Comparison of ENCODE assay signal across 1 cellular context in genomic region chr6:15246217-15247211, GRCh38.
TF ChIP-seq lines count a peak whose summit lies in the region.

No MANE protein-coding gene starts in this region.

TF ChIP-seq in K562, 482 proteins besides CTCF, POLR2A, EP300 and RAD21 (continued from another document and continues in another):
- TF ChIP-seq ZBTB9 (CRISPR knock-in tag; IDR thresholded peaks at IDR 0.05) = no peak
- no peak for TF ChIP-seq NR2C2 (CRISPR knock-in tag; IDR thresholded peaks at IDR 0.05)
- no peak; the same call in 1 of the 2 replicates for TF ChIP-seq NR2C2 (tag; IDR thresholded peaks at IDR 0.05)
- no peak for TF ChIP-seq SIX5 (IDR thresholded peaks at IDR 0.05; ENCODE audit: borderline replicate concordance in 1 of 2, insufficient read depth in 1 of 2, low read depth in 1 of 2, low read length in 2 of 2)
- TF ChIP-seq HSF4 (CRISPR knock-in tag; IDR thresholded peaks at IDR 0.05; ENCODE audit: borderline replicate concordance) = 0 out of 2 replicates have a peak, but pooled peaks have one; percentile 49
- TF ChIP-seq, protein P1, sequence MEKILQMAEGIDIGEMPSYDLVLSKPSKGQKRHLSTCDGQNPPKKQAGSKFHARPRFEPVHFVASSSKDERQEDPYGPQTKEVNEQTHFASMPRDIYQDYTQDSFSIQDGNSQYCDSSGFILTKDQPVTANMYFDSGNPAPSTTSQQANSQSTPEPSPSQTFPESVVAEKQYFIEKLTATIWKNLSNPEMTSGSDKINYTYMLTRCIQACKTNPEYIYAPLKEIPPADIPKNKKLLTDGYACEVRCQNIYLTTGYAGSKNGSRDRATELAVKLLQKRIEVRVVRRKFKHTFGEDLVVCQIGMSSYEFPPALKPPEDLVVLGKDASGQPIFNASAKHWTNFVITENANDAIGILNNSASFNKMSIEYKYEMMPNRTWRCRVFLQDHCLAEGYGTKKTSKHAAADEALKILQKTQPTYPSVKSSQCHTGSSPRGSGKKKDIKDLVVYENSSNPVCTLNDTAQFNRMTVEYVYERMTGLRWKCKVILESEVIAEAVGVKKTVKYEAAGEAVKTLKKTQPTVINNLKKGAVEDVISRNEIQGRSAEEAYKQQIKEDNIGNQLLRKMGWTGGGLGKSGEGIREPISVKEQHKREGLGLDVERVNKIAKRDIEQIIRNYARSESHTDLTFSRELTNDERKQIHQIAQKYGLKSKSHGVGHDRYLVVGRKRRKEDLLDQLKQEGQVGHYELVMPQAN (IDR thresholded peaks at IDR 0.05; ENCODE audit: borderline replicate concordance) = peak; percentile 82
- 0 out of 2 replicates have a peak, but pooled peaks have one; percentile 34 for TF ChIP-seq GTF2E2 (tag; IDR thresholded peaks at IDR 0.05)
- TF ChIP-seq, protein P2, sequence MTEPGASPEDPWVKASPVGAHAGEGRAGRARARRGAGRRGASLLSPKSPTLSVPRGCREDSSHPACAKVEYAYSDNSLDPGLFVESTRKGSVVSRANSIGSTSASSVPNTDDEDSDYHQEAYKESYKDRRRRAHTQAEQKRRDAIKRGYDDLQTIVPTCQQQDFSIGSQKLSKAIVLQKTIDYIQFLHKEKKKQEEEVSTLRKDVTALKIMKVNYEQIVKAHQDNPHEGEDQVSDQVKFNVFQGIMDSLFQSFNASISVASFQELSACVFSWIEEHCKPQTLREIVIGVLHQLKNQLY (CRISPR knock-in tag; conservative IDR thresholded peaks at IDR 0.05) = no peak
- TF ChIP-seq, protein P3, sequence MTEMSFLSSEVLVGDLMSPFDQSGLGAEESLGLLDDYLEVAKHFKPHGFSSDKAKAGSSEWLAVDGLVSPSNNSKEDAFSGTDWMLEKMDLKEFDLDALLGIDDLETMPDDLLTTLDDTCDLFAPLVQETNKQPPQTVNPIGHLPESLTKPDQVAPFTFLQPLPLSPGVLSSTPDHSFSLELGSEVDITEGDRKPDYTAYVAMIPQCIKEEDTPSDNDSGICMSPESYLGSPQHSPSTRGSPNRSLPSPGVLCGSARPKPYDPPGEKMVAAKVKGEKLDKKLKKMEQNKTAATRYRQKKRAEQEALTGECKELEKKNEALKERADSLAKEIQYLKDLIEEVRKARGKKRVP (CRISPR knock-in tag; IDR thresholded peaks at IDR 0.05) = no peak
- no peak for TF ChIP-seq ZNF77 (CRISPR knock-in tag; IDR thresholded peaks at IDR 0.05)
- TF ChIP-seq ZNF23 (CRISPR knock-in tag; IDR thresholded peaks at IDR 0.05) = no peak
- TF ChIP-seq ZNF778 (CRISPR knock-in tag; IDR thresholded peaks at IDR 0.05) = no peak
- TF ChIP-seq, protein P4, sequence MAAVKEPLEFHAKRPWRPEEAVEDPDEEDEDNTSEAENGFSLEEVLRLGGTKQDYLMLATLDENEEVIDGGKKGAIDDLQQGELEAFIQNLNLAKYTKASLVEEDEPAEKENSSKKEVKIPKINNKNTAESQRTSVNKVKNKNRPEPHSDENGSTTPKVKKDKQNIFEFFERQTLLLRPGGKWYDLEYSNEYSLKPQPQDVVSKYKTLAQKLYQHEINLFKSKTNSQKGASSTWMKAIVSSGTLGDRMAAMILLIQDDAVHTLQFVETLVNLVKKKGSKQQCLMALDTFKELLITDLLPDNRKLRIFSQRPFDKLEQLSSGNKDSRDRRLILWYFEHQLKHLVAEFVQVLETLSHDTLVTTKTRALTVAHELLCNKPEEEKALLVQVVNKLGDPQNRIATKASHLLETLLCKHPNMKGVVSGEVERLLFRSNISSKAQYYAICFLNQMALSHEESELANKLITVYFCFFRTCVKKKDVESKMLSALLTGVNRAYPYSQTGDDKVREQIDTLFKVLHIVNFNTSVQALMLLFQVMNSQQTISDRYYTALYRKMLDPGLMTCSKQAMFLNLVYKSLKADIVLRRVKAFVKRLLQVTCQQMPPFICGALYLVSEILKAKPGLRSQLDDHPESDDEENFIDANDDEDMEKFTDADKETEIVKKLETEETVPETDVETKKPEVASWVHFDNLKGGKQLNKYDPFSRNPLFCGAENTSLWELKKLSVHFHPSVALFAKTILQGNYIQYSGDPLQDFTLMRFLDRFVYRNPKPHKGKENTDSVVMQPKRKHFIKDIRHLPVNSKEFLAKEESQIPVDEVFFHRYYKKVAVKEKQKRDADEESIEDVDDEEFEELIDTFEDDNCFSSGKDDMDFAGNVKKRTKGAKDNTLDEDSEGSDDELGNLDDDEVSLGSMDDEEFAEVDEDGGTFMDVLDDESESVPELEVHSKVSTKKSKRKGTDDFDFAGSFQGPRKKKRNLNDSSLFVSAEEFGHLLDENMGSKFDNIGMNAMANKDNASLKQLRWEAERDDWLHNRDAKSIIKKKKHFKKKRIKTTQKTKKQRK (IDR thresholded peaks at IDR 0.05; ENCODE audit: borderline replicate concordance, low read depth, low read length) = no peak
- no peak for TF ChIP-seq NR2C1 (IDR thresholded peaks at IDR 0.05)
- no peak for TF ChIP-seq NR2C1 (tag; IDR thresholded peaks at IDR 0.05)
- no peak for TF ChIP-seq CBFB (CRISPR knock-in tag; IDR thresholded peaks at IDR 0.05)
- TF ChIP-seq NFIX (CRISPR knock-in tag; IDR thresholded peaks at IDR 0.05; ENCODE audit: low read depth) = no peak
- TF ChIP-seq, protein P5, sequence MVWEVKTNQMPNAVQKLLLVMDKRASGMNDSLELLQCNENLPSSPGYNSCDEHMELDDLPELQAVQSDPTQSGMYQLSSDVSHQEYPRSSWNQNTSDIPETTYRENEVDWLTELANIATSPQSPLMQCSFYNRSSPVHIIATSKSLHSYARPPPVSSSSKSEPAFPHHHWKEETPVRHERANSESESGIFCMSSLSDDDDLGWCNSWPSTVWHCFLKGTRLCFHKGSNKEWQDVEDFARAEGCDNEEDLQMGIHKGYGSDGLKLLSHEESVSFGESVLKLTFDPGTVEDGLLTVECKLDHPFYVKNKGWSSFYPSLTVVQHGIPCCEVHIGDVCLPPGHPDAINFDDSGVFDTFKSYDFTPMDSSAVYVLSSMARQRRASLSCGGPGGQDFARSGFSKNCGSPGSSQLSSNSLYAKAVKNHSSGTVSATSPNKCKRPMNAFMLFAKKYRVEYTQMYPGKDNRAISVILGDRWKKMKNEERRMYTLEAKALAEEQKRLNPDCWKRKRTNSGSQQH (CRISPR knock-in tag; IDR thresholded peaks at IDR 0.05) = 0 out of 2 replicates have a peak, but pooled peaks have one; percentile 39
- TF ChIP-seq, protein P6, sequence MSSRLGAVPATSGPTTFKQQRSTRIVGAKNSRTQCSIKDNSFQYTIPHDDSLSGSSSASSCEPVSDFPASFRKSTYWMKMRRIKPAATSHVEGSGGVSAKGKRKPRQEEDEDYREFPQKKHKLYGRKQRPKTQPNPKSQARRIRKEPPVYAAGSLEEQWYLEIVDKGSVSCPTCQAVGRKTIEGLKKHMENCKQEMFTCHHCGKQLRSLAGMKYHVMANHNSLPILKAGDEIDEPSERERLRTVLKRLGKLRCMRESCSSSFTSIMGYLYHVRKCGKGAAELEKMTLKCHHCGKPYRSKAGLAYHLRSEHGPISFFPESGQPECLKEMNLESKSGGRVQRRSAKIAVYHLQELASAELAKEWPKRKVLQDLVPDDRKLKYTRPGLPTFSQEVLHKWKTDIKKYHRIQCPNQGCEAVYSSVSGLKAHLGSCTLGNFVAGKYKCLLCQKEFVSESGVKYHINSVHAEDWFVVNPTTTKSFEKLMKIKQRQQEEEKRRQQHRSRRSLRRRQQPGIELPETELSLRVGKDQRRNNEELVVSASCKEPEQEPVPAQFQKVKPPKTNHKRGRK (tag; IDR thresholded peaks at IDR 0.05) = no peak
- TF ChIP-seq, protein P7, sequence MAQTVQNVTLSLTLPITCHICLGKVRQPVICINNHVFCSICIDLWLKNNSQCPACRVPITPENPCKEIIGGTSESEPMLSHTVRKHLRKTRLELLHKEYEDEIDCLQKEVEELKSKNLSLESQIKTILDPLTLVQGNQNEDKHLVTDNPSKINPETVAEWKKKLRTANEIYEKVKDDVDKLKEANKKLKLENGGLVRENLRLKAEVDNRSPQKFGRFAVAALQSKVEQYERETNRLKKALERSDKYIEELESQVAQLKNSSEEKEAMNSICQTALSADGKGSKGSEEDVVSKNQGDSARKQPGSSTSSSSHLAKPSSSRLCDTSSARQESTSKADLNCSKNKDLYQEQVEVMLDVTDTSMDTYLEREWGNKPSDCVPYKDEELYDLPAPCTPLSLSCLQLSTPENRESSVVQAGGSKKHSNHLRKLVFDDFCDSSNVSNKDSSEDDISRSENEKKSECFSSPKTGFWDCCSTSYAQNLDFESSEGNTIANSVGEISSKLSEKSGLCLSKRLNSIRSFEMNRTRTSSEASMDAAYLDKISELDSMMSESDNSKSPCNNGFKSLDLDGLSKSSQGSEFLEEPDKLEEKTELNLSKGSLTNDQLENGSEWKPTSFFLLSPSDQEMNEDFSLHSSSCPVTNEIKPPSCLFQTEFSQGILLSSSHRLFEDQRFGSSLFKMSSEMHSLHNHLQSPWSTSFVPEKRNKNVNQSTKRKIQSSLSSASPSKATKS (CRISPR knock-in tag; IDR thresholded peaks at IDR 0.05) = no peak
- no peak for TF ChIP-seq THAP12 (CRISPR knock-in tag; IDR thresholded peaks at IDR 0.05)
- TF ChIP-seq HMG20B (CRISPR knock-in tag; IDR thresholded peaks at IDR 0.05) = 0 out of 2 replicates have a peak, but pooled peaks have one; percentile 46
- no peak for TF ChIP-seq ZNF174 (CRISPR knock-in tag; IDR thresholded peaks at IDR 0.05)
- no peak; the same call in 1 of the 2 replicates for TF ChIP-seq VEZF1 (CRISPR knock-in tag; IDR thresholded peaks at IDR 0.05)
- TF ChIP-seq PHF8 (IDR thresholded peaks at IDR 0.05; ENCODE audit: borderline replicate concordance, low read length) = 0 out of 2 replicates have a peak, but pooled peaks have one; percentile 4
- TF ChIP-seq SRSF1 (IDR thresholded peaks at IDR 0.05; ENCODE audit: low read depth, low read length) = no peak
- no peak for TF ChIP-seq ZBTB2 (IDR thresholded peaks at IDR 0.05)
- TF ChIP-seq MTA2 (IDR thresholded peaks at IDR 0.05; ENCODE audit: low read depth) = no peak
- TF ChIP-seq SOX6 (IDR thresholded peaks at IDR 0.05) = no peak
- TF ChIP-seq DDX20 (tag; IDR thresholded peaks at IDR 0.05; ENCODE audit: low read depth) = no peak
- no peak for TF ChIP-seq KAT2B (IDR thresholded peaks at IDR 0.05; ENCODE audit: low read depth, low read length)
- TF ChIP-seq POU5F1 (IDR thresholded peaks at IDR 0.05; ENCODE audit: borderline replicate concordance, low read depth, low read length, partially characterized antibody) = no peak
- TF ChIP-seq TARDBP (IDR thresholded peaks at IDR 0.05) = no peak
- TF ChIP-seq SIRT6 (IDR thresholded peaks at IDR 0.05; ENCODE audit: low read depth, low read length) = no peak
- TF ChIP-seq POLR2H (tag; IDR thresholded peaks at IDR 0.05; ENCODE audit: low read depth) = peak; percentile 8; the same call in 1 of the 2 replicates
- no peak for TF ChIP-seq CC2D1A (IDR thresholded peaks at IDR 0.05)
- no peak for TF ChIP-seq MTF1 (CRISPR knock-in tag; IDR thresholded peaks at IDR 0.05; ENCODE audit: borderline replicate concordance)
- no peak for TF ChIP-seq MCM5 (IDR thresholded peaks at IDR 0.05; ENCODE audit: low read depth)
- peak; percentile 77; the same call in 1 of the 2 replicates for TF ChIP-seq KAT7 (CRISPR knock-in tag; IDR thresholded peaks at IDR 0.05; ENCODE audit: borderline replicate concordance)
- no peak for TF ChIP-seq CEBPG (CRISPR knock-in tag; IDR thresholded peaks at IDR 0.05)
- TF ChIP-seq CEBPG (tag; conservative IDR thresholded peaks at IDR 0.05 in 1 of 2, IDR thresholded peaks at IDR 0.05 in 1 of 2) = 0 out of 4 replicates have a peak, but pooled peaks have one; percentile 5 to 17
- TF ChIP-seq SMAD4 (CRISPR knock-in tag; conservative IDR thresholded peaks at IDR 0.05) = no peak
- 0 out of 2 replicates have a peak, but pooled peaks have one; percentile 1 for TF ChIP-seq NBN (IDR thresholded peaks at IDR 0.05; ENCODE audit: low read depth)
- no peak for TF ChIP-seq CBX5 (IDR thresholded peaks at IDR 0.05; ENCODE audit: borderline replicate concordance, low read depth)
- peak; percentile 45 to 52; a peak in 2 of 4 replicates for TF ChIP-seq SIN3A (IDR thresholded peaks at IDR 0.05; ENCODE audit: borderline replicate concordance in 2 of 2, control insufficient read depth in 1 of 2, low read depth in 2 of 2, low read length in 2 of 2)
- TF ChIP-seq RBM15 (IDR thresholded peaks at IDR 0.05; ENCODE audit: insufficient read depth, low read length) = no peak
